Comparison of ENCODE assay signal across 23 cellular contexts in genomic region chrX:129733335-129733734, GRCh38. TPM values are rescaled to one million over a fixed set of nuclear protein-coding genes. Genes with fewer than 3 reads are reported as not detected.
DNase-seq lines count a peak whose midpoint lies in the region; ATAC-seq and TF ChIP-seq lines count a peak whose summit lies in the region.
"Had no signal": no experiment of that assay in that cellular context is flagged by ENCODE, and none has a peak within 500 bp of the region (broad histone marks: within the 10 kb centered on the region; RNA-seq: fewer than 3 reads in every experiment).

No MANE protein-coding gene starts in this region.

- H3K27ac Mint-ChIP-seq in naive thymus-derived CD8-positive, alpha-beta T cell = no peak overlapping the region
- H3K27ac Mint-ChIP-seq: B cell; CD8-positive, alpha-beta T cell; GM23338; HFFc6 had no signal

- no peak for TF ChIP-seq CTCF in DND-41 (IDR thresholded peaks at IDR 0.05; ENCODE audit: borderline replicate concordance, extremely low read depth, low read length, poor library complexity, severe bottlenecking)
- TF ChIP-seq CTCF in coronary artery (IDR thresholded peaks at IDR 0.05) = no peak
- no peak for TF ChIP-seq CTCF in GM10248 (IDR thresholded peaks at IDR 0.05; ENCODE audit: control extremely low read depth, extremely low read depth, low read depth, missing control alignments)

- no peaks in the 10 kb centered on the region for H3K27me3 Mint-ChIP-seq in naive thymus-derived CD8-positive, alpha-beta T cell
- H3K27me3 Mint-ChIP-seq: B cell; CD4-positive, CD25-positive, alpha-beta regulatory T cell had no signal

- H2AFZ ChIP-seq in DND-41 (ENCODE audit: low read depth, low read length) = no peak overlapping the region
- H2AFZ ChIP-seq: GM23338 had no signal

- no peaks in the 10 kb centered on the region for H3K27me3 ChIP-seq in DND-41 (ENCODE audit: insufficient read depth, low read length, poor library complexity)

- no peaks in the 10 kb centered on the region for H3K9me3 ChIP-seq in DND-41 (ENCODE audit: insufficient read depth, low read length, severe bottlenecking)
- no peaks in the 10 kb centered on the region for H3K9me3 ChIP-seq in KOPT-K1 (ENCODE audit: insufficient read depth, low read length, poor library complexity, severe bottlenecking)
- H3K9me3 ChIP-seq: BLaER1, Caco-2, HAP-1 had no signal

- POLR2A ChIA-PET in GM10248 (lab: Yijun Ruan, JAX) = no interaction called here
- POLR2A ChIA-PET in naive thymus-derived CD8-positive, alpha-beta T cell (lab: Charles Lee) = interaction anchor here (1.3 kb wide), 1 partner anchor 62 kb away, joined by 4 read pairs; no protein-coding TSS in a partner anchor

- H3K79me2 ChIP-seq in DND-41 (ENCODE audit: insufficient read depth, low read length) = no peaks in the 10 kb centered on the region

- H3K27ac ChIP-seq in DND-41 (ENCODE audit: low read length) = peak overlapping the region; percentile 88
- peak overlapping the region; percentile 97 for H3K27ac ChIP-seq in KOPT-K1 (ENCODE audit: low read depth, low read length, poor library complexity, severe bottlenecking)
- no peak overlapping the region for H3K27ac ChIP-seq in coronary artery
- H3K27ac ChIP-seq: 22Rv1, BLaER1, C4-2B had no signal

- no peaks in the 10 kb centered on the region for H4K20me1 ChIP-seq in DND-41 (ENCODE audit: insufficient read depth, low read length)
- H4K20me1 ChIP-seq: BLaER1 had no signal

- H3K4me1 Mint-ChIP-seq in naive thymus-derived CD8-positive, alpha-beta T cell = peaks cover 23 to 58% (median 39%) of the 10 kb centered on the region in 4 donors

- H3K36me3 Mint-ChIP-seq in naive thymus-derived CD8-positive, alpha-beta T cell = no peaks in the 10 kb centered on the region
- H3K36me3 Mint-ChIP-seq: CD8-positive, alpha-beta T cell had no signal

- CTCF ChIA-PET in GM10248 (lab: Yijun Ruan, JAX) = no interaction called here

- peaks cover 94% of the 10 kb centered on the region for H3K4me1 ChIP-seq in DND-41 (ENCODE audit: insufficient read depth, low read length)
- H3K4me1 ChIP-seq: HAP-1 had no signal

- H3K9ac ChIP-seq in DND-41 (ENCODE audit: low read depth, low read length) = peak overlapping the region; percentile 54
- H3K9ac ChIP-seq: BLaER1 had no signal

- H3K36me3 ChIP-seq in DND-41 (ENCODE audit: insufficient read depth, low read length) (no peaks in the 10 kb centered on the region), KOPT-K1 (ENCODE audit: insufficient read depth, low read length) (no peaks in the 10 kb centered on the region)
- H3K36me3 ChIP-seq: BLaER1, HAP-1 had no signal

- peak; percentile 82 for DNase-seq in DND-41
- DNase-seq in coronary artery (ENCODE audit: low spot score) = peak; percentile 38
- DNase-seq in islet precursor cell = peak; percentile 23
- no peak for DNase-seq in GM10248 (ENCODE audit: extremely low spot score)
- no peak for DNase-seq in naive thymus-derived CD8-positive, alpha-beta T cell
- DNase-seq: Caco-2; CD4-positive, CD25-positive, alpha-beta regulatory T cell; CD8-positive, alpha-beta T cell; DMS153; DMS79; GF-D8; HFFc6 had no signal

- H3K4me3 Mint-ChIP-seq in naive thymus-derived CD8-positive, alpha-beta T cell = no peak overlapping the region
- H3K4me3 Mint-ChIP-seq: B cell; CD4-positive, CD25-positive, alpha-beta regulatory T cell; CD8-positive, alpha-beta T cell; GM23338; HFFc6 had no signal

- H3K4me2 ChIP-seq in DND-41 (ENCODE audit: insufficient read depth, low read length) = peak overlapping the region; percentile 10
- H3K4me2 ChIP-seq: BLaER1, GM23338 had no signal

- H3K9me3 Mint-ChIP-seq in naive thymus-derived CD8-positive, alpha-beta T cell = peaks cover 0 to 7% (median 0%) of the 10 kb centered on the region in 9 donors
- H3K9me3 Mint-ChIP-seq: CD8-positive, alpha-beta T cell; GM23338; HFFc6 had no signal

- H3K4me3 ChIP-seq in DND-41 (ENCODE audit: low read depth in 1 of 2, low read length in 2 of 2) (no peak overlapping the region), coronary artery (no peak overlapping the region)
- H3K4me3 ChIP-seq: BLaER1, GM23338, HAP-1 had no signal

- ATAC-seq in DND-41 (ENCODE audit: insufficient read depth, low read depth) = peak; percentile 84
- ATAC-seq in naive thymus-derived CD8-positive, alpha-beta T cell = no peak
- no peak for ATAC-seq in HG03095 (IDR thresholded peaks at IDR 0.05; ENCODE audit: unreplicated experiment)
- ATAC-seq: CD8-positive, alpha-beta T cell; GM23338 had no signal

RNA-seq across cellular contexts. Expression of gene XPNPEP2, which starts 5.4 kb away (rescaled TPM):
- not detected for total RNA-seq in naive thymus-derived CD8-positive, alpha-beta T cell
- polyA plus RNA-seq in naive thymus-derived CD8-positive, alpha-beta T cell = under 1 TPM in 2 of 3 donors, not detected in 1; 0.13 to 0.47 TPM
- total RNA-seq: B cell, Daoy, G401, GM23338, HFFc6 had no signal
- polyA plus RNA-seq: GM23338 had no signal

RNA-seq across cellular contexts. Expression of gene SASH3, which starts 46.4 kb away (rescaled TPM):
- 100 to 1,000 TPM; 154 to 158 TPM for total RNA-seq in naive thymus-derived CD8-positive, alpha-beta T cell
- polyA plus RNA-seq in naive thymus-derived CD8-positive, alpha-beta T cell = 100 to 1,000 TPM; 100 to 187 (median 115) TPM
- total RNA-seq: Caco-2, Daoy, G401, GM23338, HFFc6 had no signal
- polyA plus RNA-seq: AG04450 had no signal

Comparison
In these comparisons a context has a peak if more than half of its experiments do, and no peak if none do; other contexts are left out.
1. DNase-seq: peak in DND-41 (single experiment), coronary artery (single experiment) and islet precursor cell (single experiment); none in GM10248 (single experiment) and naive thymus-derived CD8-positive, alpha-beta T cell (0 of 10).
2. H3K27ac ChIP-seq: peak in DND-41 (single experiment) and KOPT-K1 (single experiment); none in coronary artery (0 of 2).